9 cellular contexts compared by ENCODE assay signal in the genomic region with DNA sequence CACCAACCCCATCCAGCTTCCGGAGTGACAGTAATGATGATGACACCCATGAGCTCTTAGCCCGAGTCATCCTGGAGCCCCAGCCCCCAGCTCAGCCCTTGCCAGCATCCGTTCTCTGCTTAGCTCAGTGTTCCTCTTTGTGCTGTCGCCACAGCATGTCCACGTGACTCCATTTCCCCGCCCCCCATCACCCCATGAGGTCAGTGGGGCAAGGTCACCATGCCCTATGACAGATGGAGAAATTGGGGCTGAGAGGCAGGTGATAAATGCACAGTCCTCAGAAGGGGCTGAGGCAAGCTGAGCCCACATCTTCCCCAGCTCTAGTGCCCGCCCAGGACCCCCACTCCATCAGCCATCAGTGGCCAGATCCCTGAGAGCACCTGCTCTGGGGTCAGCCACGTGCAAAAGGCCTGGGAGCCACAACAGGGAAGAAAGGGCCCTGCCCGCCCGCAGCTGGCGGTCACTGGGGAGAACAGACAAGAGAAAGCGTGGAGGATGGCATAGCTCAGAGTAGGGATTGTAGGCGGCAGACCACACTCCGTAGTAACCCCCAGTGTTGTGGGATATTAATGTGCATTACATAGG. TPM values are rescaled to one million over a fixed set of nuclear protein-coding genes. Genes with fewer than 3 reads are reported as not detected.
DNase-seq lines count a peak whose midpoint lies in the region; FAIRE-seq and TF ChIP-seq lines count a peak whose summit lies in the region.
"Had no signal": no experiment of that assay in that cellular context is flagged by ENCODE, and none has a peak within 500 bp of the region (broad histone marks: within the 10 kb centered on the region; RNA-seq: fewer than 3 reads in every experiment).

No MANE protein-coding gene starts in this region.

- H3K27me3 Mint-ChIP-seq in dendritic cell treated with granulocyte-macrophage colony-stimulating factor and Interleukin-4, amounts not matched to agents 40 ng/mL and 50 ng/mL, for 4 days, result peaks cover 2% of the 10 kb centered on the region

- H3K4me3 Mint-ChIP-seq in dendritic cell treated with granulocyte-macrophage colony-stimulating factor and Interleukin-4, amounts not matched to agents 40 ng/mL and 50 ng/mL, for 4 days, result peak overlapping the region; percentile 14

- TF ChIP-seq POLR2A in GM12892 (IDR thresholded peaks at IDR 0.05; ENCODE audit: low read depth, low read length), result no peak

- H3K9me3 Mint-ChIP-seq in dendritic cell treated with granulocyte-macrophage colony-stimulating factor and Interleukin-4, amounts not matched to agents 40 ng/mL and 50 ng/mL, for 4 days, result no peaks in the 10 kb centered on the region

- no peak for DNase-seq in GM12892 (ENCODE audit: insufficient read length)
- DNase-seq in NOMO-1 treated with dmso at 0.1 percent for 144 hours (lab: John Stamatoyannopoulos, UW; ENCODE audit: unreplicated experiment), result peak; percentile 67
- peak; percentile 37 for DNase-seq in occipital lobe (lab: John Stamatoyannopoulos, UW)
- DNase-seq in DMS114 treated with DMSO at 0.1 percent for 48 hours (lab: John Stamatoyannopoulos, UW; ENCODE audit: unreplicated experiment), result no peak
- DNase-seq in NCI-H1092 (lab: John Stamatoyannopoulos, UW), result no peak
- no peak for DNase-seq in foreskin melanocyte
- DNase-seq: amniotic stem cell, heart right ventricle had no signal

- intact Hi-C loops in dendritic cell treated with granulocyte-macrophage colony-stimulating factor and Interleukin-4, amounts not matched to agents 40 ng/mL and 50 ng/mL, for 4 days (cut with micrococcal nuclease), result no loop called here

- no peaks in the 10 kb centered on the region for H3K36me3 Mint-ChIP-seq in dendritic cell treated with granulocyte-macrophage colony-stimulating factor and Interleukin-4, amounts not matched to agents 40 ng/mL and 50 ng/mL, for 4 days (ENCODE audit: low read depth)

- FAIRE-seq in GM12892 (lab: Jason Lieb, UNC), result peak; percentile 24

- H3K4me1 Mint-ChIP-seq in dendritic cell treated with granulocyte-macrophage colony-stimulating factor and Interleukin-4, amounts not matched to agents 40 ng/mL and 50 ng/mL, for 4 days (ENCODE audit: low read depth), result peaks cover 14% of the 10 kb centered on the region

- peak overlapping the region; percentile 68 for H3K27ac Mint-ChIP-seq in dendritic cell treated with granulocyte-macrophage colony-stimulating factor and Interleukin-4, amounts not matched to agents 40 ng/mL and 50 ng/mL, for 4 days

RNA-seq across cellular contexts. Expression of a gene that starts 17.1 kb away (rescaled TPM):
- polyA plus RNA-seq in GM12892 (2012; ENCODE audit: missing spikeins), result 1.1 TPM
- total RNA-seq in occipital lobe, result 2.7 TPM

RNA-seq across cellular contexts. Expression of a gene that starts 26.7 kb away (rescaled TPM):
- 9.4 TPM for polyA plus RNA-seq in GM12892 (2012; ENCODE audit: missing spikeins)
- total RNA-seq in occipital lobe, result 11.4 TPM

RNA-seq across cellular contexts. Expression of a gene that starts 46.3 kb away (rescaled TPM):
- polyA plus RNA-seq in GM12892 (2012; ENCODE audit: missing spikeins), result 26.4 TPM
- total RNA-seq in occipital lobe, result 29.2 TPM

Comparison
In these comparisons a context has a peak if more than half of its experiments do, and no peak if none do; other contexts are left out.
1. DNase-seq: peak in NOMO-1 treated with dmso at 0.1 percent for 144 hours (single experiment) and occipital lobe (single experiment); none in GM12892 (single experiment), DMS114 treated with DMSO at 0.1 percent for 48 hours (single experiment), NCI-H1092 (single experiment) and foreskin melanocyte (single experiment).